ENCODE assay signal across 1 cellular context in the genomic region with DNA sequence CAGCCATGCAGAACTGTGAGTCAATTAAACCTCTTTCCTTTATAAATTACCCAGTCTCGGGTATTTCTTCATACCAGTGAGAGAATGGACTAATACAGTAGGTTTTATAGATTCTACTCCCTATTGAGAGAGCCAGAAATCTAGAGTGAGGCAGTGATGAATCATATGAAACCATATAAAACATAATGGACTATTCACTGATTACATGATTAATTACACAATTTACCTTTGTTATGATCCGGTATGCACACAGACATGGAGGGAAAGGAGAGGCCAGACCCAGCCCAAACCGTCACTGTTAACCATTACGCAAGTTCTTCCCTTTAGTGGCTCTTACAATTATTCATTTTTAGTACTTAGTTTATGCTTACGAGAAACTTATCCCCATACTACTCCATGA.
TF ChIP-seq lines count a peak whose summit lies in the region.

No MANE protein-coding gene starts in this region.

TF ChIP-seq in IMR-90, 13 proteins besides CTCF, POLR2A, EP300 and RAD21 (continued from another document):
- TF ChIP-seq, protein P1, sequence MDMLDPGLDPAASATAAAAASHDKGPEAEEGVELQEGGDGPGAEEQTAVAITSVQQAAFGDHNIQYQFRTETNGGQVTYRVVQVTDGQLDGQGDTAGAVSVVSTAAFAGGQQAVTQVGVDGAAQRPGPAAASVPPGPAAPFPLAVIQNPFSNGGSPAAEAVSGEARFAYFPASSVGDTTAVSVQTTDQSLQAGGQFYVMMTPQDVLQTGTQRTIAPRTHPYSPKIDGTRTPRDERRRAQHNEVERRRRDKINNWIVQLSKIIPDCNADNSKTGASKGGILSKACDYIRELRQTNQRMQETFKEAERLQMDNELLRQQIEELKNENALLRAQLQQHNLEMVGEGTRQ (IDR thresholded peaks at IDR 0.05; ENCODE audit: low read depth, low read length) = no peak
- TF ChIP-seq CHD1 (IDR thresholded peaks at IDR 0.05; ENCODE audit: low read depth, low read length) = no peak
- no peak for TF ChIP-seq RFX5 (IDR thresholded peaks at IDR 0.05; ENCODE audit: low read depth, low read length)
- no peak for TF ChIP-seq SMC3 (IDR thresholded peaks at IDR 0.05; ENCODE audit: low read depth, low read length)
- TF ChIP-seq BHLHE40 (IDR thresholded peaks at IDR 0.05; ENCODE audit: low read depth, low read length) = no peak
- no peak for TF ChIP-seq MXI1 (IDR thresholded peaks at IDR 0.05; ENCODE audit: borderline replicate concordance, low read depth, low read length)
- TF ChIP-seq, protein P2, sequence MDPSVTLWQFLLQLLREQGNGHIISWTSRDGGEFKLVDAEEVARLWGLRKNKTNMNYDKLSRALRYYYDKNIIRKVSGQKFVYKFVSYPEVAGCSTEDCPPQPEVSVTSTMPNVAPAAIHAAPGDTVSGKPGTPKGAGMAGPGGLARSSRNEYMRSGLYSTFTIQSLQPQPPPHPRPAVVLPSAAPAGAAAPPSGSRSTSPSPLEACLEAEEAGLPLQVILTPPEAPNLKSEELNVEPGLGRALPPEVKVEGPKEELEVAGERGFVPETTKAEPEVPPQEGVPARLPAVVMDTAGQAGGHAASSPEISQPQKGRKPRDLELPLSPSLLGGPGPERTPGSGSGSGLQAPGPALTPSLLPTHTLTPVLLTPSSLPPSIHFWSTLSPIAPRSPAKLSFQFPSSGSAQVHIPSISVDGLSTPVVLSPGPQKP (IDR thresholded peaks at IDR 0.05; ENCODE audit: borderline replicate concordance, low read depth, low read length) = no peak
- TF ChIP-seq FOS (IDR thresholded peaks at IDR 0.05; ENCODE audit: low read depth, low read length) = no peak
